In genomic region chr22:42855726-42856125, GRCh38 we compare ENCODE assay signal across 1 cellular context.
TF ChIP-seq lines count a peak whose summit lies in the region.

No MANE protein-coding gene starts in this region.

TF ChIP-seq in HepG2, 621 proteins besides CTCF, POLR2A, EP300 and RAD21 (continued from another document):
- TF ChIP-seq ZNF704 (CRISPR knock-in tag; IDR thresholded peaks at IDR 0.05; ENCODE audit: borderline replicate concordance) (no peak), HHEX (CRISPR knock-in tag; IDR thresholded peaks at IDR 0.05) (no peak), ZNF253 (CRISPR knock-in tag; IDR thresholded peaks at IDR 0.05; ENCODE audit: borderline replicate concordance) (no peak), JARID2 (CRISPR knock-in tag; IDR thresholded peaks at IDR 0.05; ENCODE audit: insufficient replicate concordance) (no peak), CBX2 (IDR thresholded peaks at IDR 0.05; ENCODE audit: low read depth, low read length) (no peak), CBX2 (CRISPR knock-in tag; IDR thresholded peaks at IDR 0.05; ENCODE audit: low read depth) (no peak), XBP1 (CRISPR knock-in tag; IDR thresholded peaks at IDR 0.05) (no peak), ZNF768 (CRISPR knock-in tag; IDR thresholded peaks at IDR 0.05) (no peak), MIER2 (CRISPR knock-in tag; IDR thresholded peaks at IDR 0.05) (no peak), MBNL3 (CRISPR knock-in tag; conservative IDR thresholded peaks at IDR 0.05) (no peak), ZNF761 (CRISPR knock-in tag; conservative IDR thresholded peaks at IDR 0.05) (no peak), CSRNP2 (CRISPR knock-in tag; conservative IDR thresholded peaks at IDR 0.05; ENCODE audit: low read depth) (no peak), REPIN1 (CRISPR knock-in tag; IDR thresholded peaks at IDR 0.05; ENCODE audit: borderline replicate concordance, low read depth) (no peak)
